Comparison of ENCODE assay signal across 5 cellular contexts in the genomic region with DNA sequence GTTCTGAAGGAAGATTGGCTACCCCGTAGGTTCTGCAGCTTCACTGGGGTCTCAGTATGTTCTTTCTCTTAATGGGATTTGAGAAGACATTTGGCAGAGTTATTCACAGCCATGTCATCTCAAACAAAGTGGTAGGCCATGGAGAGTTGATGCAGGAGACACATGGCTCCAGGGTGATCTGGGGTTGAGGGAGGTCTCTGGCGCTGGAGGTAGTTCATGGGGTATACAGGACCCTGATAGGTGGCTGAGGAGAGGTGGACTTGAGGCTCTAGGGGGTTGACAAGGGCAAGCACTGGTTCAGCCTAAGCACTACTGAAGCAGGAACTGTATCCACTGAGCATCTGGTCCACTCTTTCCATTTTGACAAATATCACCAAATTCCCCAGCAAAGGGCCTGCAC.
"Had no signal": no experiment of that assay in that cellular context is flagged by ENCODE, and none has a peak within 500 bp of the region (broad histone marks: within the 10 kb centered on the region; RNA-seq: fewer than 3 reads in every experiment).

No MANE protein-coding gene starts in this region.

- H3K4me3 Mint-ChIP-seq: GM23338, H9 had no signal

- H3K4me1 Mint-ChIP-seq: GM23338, H9 had no signal

- H3K4me3 ChIP-seq: GM23338, K562 had no signal

- H3K27ac Mint-ChIP-seq: GM23338, H9 had no signal

- H3K9me3 Mint-ChIP-seq: GM23338, H9 had no signal

- DNase-seq: H9, HCEC 1CT, IMR-90 had no signal
